In genomic region chr5:91132552-91132951, GRCh38 we compare ENCODE assay signal across 1 cellular context.
TF ChIP-seq lines count a peak whose summit lies in the region.

No MANE protein-coding gene starts in this region.

TF ChIP-seq in GM12878, 131 proteins besides CTCF, POLR2A, EP300 and RAD21 (continued from another document):
- TF ChIP-seq ETV6 (conservative IDR thresholded peaks at IDR 0.05 in 1 of 2, IDR thresholded peaks at IDR 0.05 in 1 of 2; ENCODE audit: borderline replicate concordance in 1 of 2, low read depth in 1 of 2), result no peak
- no peak for TF ChIP-seq POLR2AphosphoS5 (IDR thresholded peaks at IDR 0.05; ENCODE audit: low read length)
- TF ChIP-seq BMI1 (IDR thresholded peaks at IDR 0.05; ENCODE audit: borderline replicate concordance), result no peak
- peak; percentile 80 for TF ChIP-seq EED (IDR thresholded peaks at IDR 0.05; ENCODE audit: low read depth)
- no peak for TF ChIP-seq MLLT1 (IDR thresholded peaks at IDR 0.05)
- TF ChIP-seq RELA (IDR thresholded peaks at IDR 0.05; ENCODE audit: borderline replicate concordance, partially characterized antibody), result peak; percentile 15
- TF ChIP-seq ZBTB4 (CRISPR knock-in tag; IDR thresholded peaks at IDR 0.05), result no peak
- peak; percentile 86 for TF ChIP-seq SPI1 (IDR thresholded peaks at IDR 0.05; ENCODE audit: borderline replicate concordance, insufficient read depth, low read depth, low read length)
- TF ChIP-seq DPF2 (IDR thresholded peaks at IDR 0.05), result peak; percentile 66; the same call in 1 of the 2 replicates
- peak; percentile 70 for TF ChIP-seq IKZF1 (conservative IDR thresholded peaks at IDR 0.05)
- TF ChIP-seq CUX1 (IDR thresholded peaks at IDR 0.05; ENCODE audit: insufficient replicate concordance, low read depth, low read length), result no peak
- 0 out of 2 replicates have a peak, but pooled peaks have one; percentile 9 for TF ChIP-seq CREM (IDR thresholded peaks at IDR 0.05; ENCODE audit: low read depth)
- peak; percentile 63 for TF ChIP-seq IKZF2 (IDR thresholded peaks at IDR 0.05)
- peak; percentile 27; the same call in 1 of the 2 replicates for TF ChIP-seq NFIC (IDR thresholded peaks at IDR 0.05; ENCODE audit: low read depth, low read length)
TF ChIP-seq in GM12878: peak in this region for 13.
